Comparison of ENCODE assay signal across 1 cellular context in genomic region chr16:28846080-28846932, GRCh38.
A peak's percentile ranks its signal among the peaks of the same experiment; 100 is the strongest.
TF ChIP-seq lines count a peak whose summit lies in the region.

Gene TUFM, minus strand, starts transcription at chr16:28846348. Its CDS starts 79 bp downstream, at chr16:28846269.

TF ChIP-seq in K562, 482 proteins besides CTCF, POLR2A, EP300 and RAD21 (continued from another document and continues in another):
- 0 out of 2 replicates have a peak, but pooled peaks have one; percentile 74 for TF ChIP-seq STAT6 (CRISPR knock-in tag; IDR thresholded peaks at IDR 0.05)
- TF ChIP-seq RBM25 (IDR thresholded peaks at IDR 0.05; ENCODE audit: low read depth, low read length, severe bottlenecking) = peak; percentile 84
- TF ChIP-seq PCBP2 (IDR thresholded peaks at IDR 0.05; ENCODE audit: low read depth, low read length, poor library complexity, severe bottlenecking) = no peak
- TF ChIP-seq ZNF24 (IDR thresholded peaks at IDR 0.05) = 0 out of 2 replicates have a peak, but pooled peaks have one; percentile 51
- peak; percentile 27; the same call in 1 of the 2 replicates for TF ChIP-seq BACH1 (tag; IDR thresholded peaks at IDR 0.05)
- peak; percentile 42; the same call in 1 of the 2 replicates for TF ChIP-seq MXI1 (IDR thresholded peaks at IDR 0.05; ENCODE audit: low read depth, low read length)
- TF ChIP-seq NEUROD1 (IDR thresholded peaks at IDR 0.05; ENCODE audit: borderline replicate concordance, low read depth, low read length, partially characterized antibody) = peak; percentile 32
- 0 out of 2 replicates have a peak, but pooled peaks have one; percentile 40 for TF ChIP-seq ZBTB17 (CRISPR knock-in tag; IDR thresholded peaks at IDR 0.05)
- TF ChIP-seq RBFOX2 (IDR thresholded peaks at IDR 0.05; ENCODE audit: low read depth, low read length) = peak; percentile 94
- TF ChIP-seq MAX (CRISPR knock-in tag; IDR thresholded peaks at IDR 0.05) = peak; percentile 53
- peak; percentile 70 for TF ChIP-seq ETV1 (tag; conservative IDR thresholded peaks at IDR 0.05; ENCODE audit: low read depth)
- peak; percentile 93 for TF ChIP-seq SIN3B (IDR thresholded peaks at IDR 0.05; ENCODE audit: low read depth)
- TF ChIP-seq GABPA (tag; conservative IDR thresholded peaks at IDR 0.05; ENCODE audit: low read depth) = peak; percentile 100
- peak; percentile 67 for TF ChIP-seq KDM5B (IDR thresholded peaks at IDR 0.05; ENCODE audit: insufficient replicate concordance, low read depth, low read length)
- no peak for TF ChIP-seq CAMTA2 (CRISPR knock-in tag; conservative IDR thresholded peaks at IDR 0.05)
- TF ChIP-seq PTBP1 (IDR thresholded peaks at IDR 0.05; ENCODE audit: low read depth, low read length) = 0 out of 2 replicates have a peak, but pooled peaks have one; percentile 27
- TF ChIP-seq ZNF395 (CRISPR knock-in tag; IDR thresholded peaks at IDR 0.05) = peak; percentile 17; the same call in 1 of the 2 replicates
- TF ChIP-seq ZNF766 (CRISPR knock-in tag; conservative IDR thresholded peaks at IDR 0.05) = peak; percentile 90; the same call in 1 of the 2 replicates
- peak; percentile 66 for TF ChIP-seq POLR2B (IDR thresholded peaks at IDR 0.05; ENCODE audit: low read depth, partially characterized antibody)
- peak; percentile 82 for TF ChIP-seq PHF8 (IDR thresholded peaks at IDR 0.05; ENCODE audit: borderline replicate concordance, low read length)
- no peak for TF ChIP-seq RBM34 (IDR thresholded peaks at IDR 0.05; ENCODE audit: borderline replicate concordance, insufficient read depth, low read length)
- peak; percentile 94 for TF ChIP-seq PKNOX1 (IDR thresholded peaks at IDR 0.05)
- TF ChIP-seq THRB (CRISPR knock-in tag; conservative IDR thresholded peaks at IDR 0.05) = no peak
- peak; percentile 99 for TF ChIP-seq ZBTB40 (IDR thresholded peaks at IDR 0.05)
- no peak for TF ChIP-seq ZBTB40 (CRISPR knock-in tag; IDR thresholded peaks at IDR 0.05)
- no peak for TF ChIP-seq ZNF589 (CRISPR knock-in tag; IDR thresholded peaks at IDR 0.05; ENCODE audit: low read depth)
- TF ChIP-seq ZNF75A (CRISPR knock-in tag; IDR thresholded peaks at IDR 0.05) = no peak
- TF ChIP-seq HDAC1 (IDR thresholded peaks at IDR 0.05) = peak in 1 of 2 experiments; percentile 85; a peak in 2 of 4 replicates
- TF ChIP-seq ETV5 (CRISPR knock-in tag; IDR thresholded peaks at IDR 0.05; ENCODE audit: low read depth) = peak; percentile 78; the same call in 1 of the 2 replicates
- TF ChIP-seq PHTF2 (CRISPR knock-in tag; IDR thresholded peaks at IDR 0.05) = no peak
- TF ChIP-seq SP2 (IDR thresholded peaks at IDR 0.05; ENCODE audit: extremely low read depth, low read depth, low read length, poor library complexity, severe bottlenecking) = peak; percentile 97
- peak; percentile 93; the same call in 1 of the 2 replicates for TF ChIP-seq HCFC1 (IDR thresholded peaks at IDR 0.05; ENCODE audit: low read depth, low read length)
- TF ChIP-seq TRIM24 (IDR thresholded peaks at IDR 0.05) = peak in 1 of 2 experiments; percentile 88; a peak in 2 of 4 replicates
- TF ChIP-seq FOSL1 (tag; conservative IDR thresholded peaks at IDR 0.05) = peak; percentile 51
- peak in 1 of 2 experiments; percentile 91; a peak in 2 of 4 replicates for TF ChIP-seq TBL1XR1 (IDR thresholded peaks at IDR 0.05; ENCODE audit: low read length in 2 of 2)
- no peak; the same call in 1 of the 2 replicates for TF ChIP-seq USF1 (CRISPR knock-in tag; IDR thresholded peaks at IDR 0.05)
- no peak for TF ChIP-seq DEAF1 (CRISPR knock-in tag; IDR thresholded peaks at IDR 0.05)
- peak; percentile 85 for TF ChIP-seq NR2C1 (IDR thresholded peaks at IDR 0.05)
- peak; percentile 85 for TF ChIP-seq NR2C1 (tag; IDR thresholded peaks at IDR 0.05)
- no peak for TF ChIP-seq ZNF584 (CRISPR knock-in tag; IDR thresholded peaks at IDR 0.05; ENCODE audit: low read depth)
- peak; percentile 55 for TF ChIP-seq BHLHE40 (IDR thresholded peaks at IDR 0.05; ENCODE audit: low read length)
- no peak for TF ChIP-seq ZNF77 (CRISPR knock-in tag; IDR thresholded peaks at IDR 0.05)
